ENCODE assay signal across 30 cellular contexts in genomic region chr9:74412236-74412979, GRCh38.
"Had no signal": no experiment of that assay in that cellular context is flagged by ENCODE, and none has a peak within 500 bp of the region (broad histone marks: within the 10 kb centered on the region; RNA-seq: fewer than 3 reads in every experiment).

No MANE protein-coding gene starts in this region.

- H3K27me3 ChIP-seq: brain microvascular endothelial cell, esophagus muscularis mucosa, heart right ventricle, sigmoid colon, tibial artery had no signal

- H3K9me3 ChIP-seq: esophagus muscularis mucosa, psoas muscle, sigmoid colon, tibial artery had no signal

- H3K4me1 ChIP-seq: esophagus muscularis mucosa, heart right ventricle, parathyroid adenoma, psoas muscle, sigmoid colon, tibial artery had no signal

- H3K36me3 ChIP-seq: brain microvascular endothelial cell, esophagus muscularis mucosa, heart right ventricle, sigmoid colon, tibial artery had no signal

- H3K27ac ChIP-seq: brain microvascular endothelial cell, esophagus muscularis mucosa, heart right ventricle, parathyroid adenoma, psoas muscle, sigmoid colon, tibial artery had no signal

- FAIRE-seq: astrocyte, small intestine had no signal

- H3K9ac ChIP-seq: parathyroid adenoma had no signal

- H2AFZ ChIP-seq: parathyroid adenoma had no signal

- H3K79me2 ChIP-seq: parathyroid adenoma had no signal

- H3K4me3 ChIP-seq: esophagus muscularis mucosa, heart right ventricle, psoas muscle, sigmoid colon, tibial artery had no signal

- DNase-seq: activated CD4-positive, alpha-beta memory T cell treated with anti-CD3 and anti-CD28 coated beads, Interleukin-2, amount 10 ng/mL, durations not matched to agents 7 days and 5 days; activated CD4-positive, alpha-beta T cell treated with anti-CD3 and anti-CD28 coated beads for 1 hour; activated CD4-positive, alpha-beta T cell treated with anti-CD3 and anti-CD28 coated beads, Interleukin-2, amount 10 ng/mL, durations not matched to agents 7 days and 5 days; activated CD8-positive, alpha-beta memory T cell treated with anti-CD3 and anti-CD28 coated beads, Interleukin-2, amount 50 U/mL, for 48 hours; activated gamma-delta T cell treated with Interleukin-2 at 50 U/mL for 16 hours; activated naive CD4-positive, alpha-beta T cell treated with anti-CD3 and anti-CD28 coated beads, Interleukin-2, amount 50 U/mL, for 16 hours; activated T-cell treated with anti-CD3 and anti-CD28 coated beads, Interleukin-2, amount 50 U/mL, for 4 hours; amniotic stem cell; brain microvascular endothelial cell; caudate nucleus; cortex of kidney; effector memory CD8-positive, alpha-beta T cell; foreskin melanocyte; heart right ventricle; left ventricle myocardium superior; midbrain; naive thymus-derived CD4-positive, alpha-beta T cell; occipital lobe; psoas muscle; sigmoid colon; small intestine; stimulated activated CD4-positive, alpha-beta T cell treated with anti-CD3 and anti-CD28 coated beads, Interleukin-4, amount 100 ng/mL, for 4 hours; stimulated activated CD8-positive, alpha-beta memory T cell treated with anti-CD3 and anti-CD28 coated beads, Interleukin-4, amount 100 ng/mL, for 48 hours; stimulated activated naive CD8-positive, alpha-beta T cell treated with anti-CD3 and anti-CD28 coated beads, Interleukin-15, amount 100 ng/mL, for 72 hours; substantia nigra; T-helper 2 cell; tibial artery had no signal
